ENCODE assay signal across 11 cellular contexts in the genomic region with DNA sequence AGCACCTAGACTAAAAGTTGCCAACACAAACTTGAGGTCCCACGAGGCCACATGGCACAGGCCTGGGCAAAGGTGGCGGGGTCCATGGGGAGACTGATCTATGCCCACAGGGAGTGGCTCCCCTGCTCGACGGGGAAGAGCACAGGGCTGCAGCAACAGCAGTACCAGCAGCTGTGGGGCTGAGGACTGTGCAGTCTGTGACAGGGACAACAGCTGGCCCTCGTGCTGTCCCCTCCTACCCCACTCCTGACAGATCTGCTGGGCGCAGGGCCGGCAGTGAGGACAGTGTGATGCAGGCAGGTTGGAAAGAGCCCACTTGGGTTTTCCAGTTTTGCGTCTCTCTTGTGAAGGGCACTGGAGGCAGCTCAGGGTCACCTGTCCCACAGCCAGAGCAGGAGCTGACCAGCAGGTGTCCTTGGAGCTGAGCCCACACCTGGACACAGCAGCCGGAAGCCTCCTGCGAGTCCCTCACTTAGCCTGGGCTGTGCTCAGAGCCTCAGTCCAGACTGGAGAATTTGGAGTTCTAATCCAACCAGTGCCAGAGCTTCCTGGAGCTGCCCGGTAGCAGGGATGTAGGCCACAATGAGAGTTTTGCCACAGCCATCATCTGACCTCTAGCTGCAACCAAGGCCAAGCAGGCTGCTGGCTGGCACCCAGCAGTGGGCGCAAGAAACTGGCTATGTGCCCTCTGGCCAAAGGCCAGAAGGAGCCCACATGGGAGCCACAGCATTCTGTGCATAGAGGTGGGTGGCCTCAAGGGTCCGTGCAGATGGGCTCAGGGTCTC. TPM values are rescaled to one million over a fixed set of nuclear protein-coding genes. Genes with fewer than 3 reads are reported as not detected.
DNase-seq lines count a peak whose midpoint lies in the region; ATAC-seq, FAIRE-seq and TF ChIP-seq lines count a peak whose summit lies in the region.
"Had no signal": no experiment of that assay in that cellular context is flagged by ENCODE, and none has a peak within 500 bp of the region (broad histone marks: within the 10 kb centered on the region; RNA-seq: fewer than 3 reads in every experiment).

No MANE protein-coding gene starts in this region.

- no peak overlapping the region for H3K4me3 ChIP-seq in A549
- no peak overlapping the region for H3K4me3 ChIP-seq in H7 (ENCODE audit: insufficient read depth, low read depth, low read length)
- no peak overlapping the region for H3K4me3 ChIP-seq in pancreas

- WGBS in A549 (ENCODE audit: missing lambda C conversion rate): 67% methylated on average over 9 of the region's 13 CpGs
- 15 to 20% methylated on average over 11 to 13 of the region's 13 CpGs for WGBS in pancreas, 2 donors

- TF ChIP-seq CTCF in A549 (IDR thresholded peaks at IDR 0.05) (no peak), pancreas (IDR thresholded peaks at IDR 0.05) (no peak)

- no peak for TF ChIP-seq RAD21 in A549 (conservative IDR thresholded peaks at IDR 0.05 in 1 of 2, IDR thresholded peaks at IDR 0.05 in 1 of 2)

- TF ChIP-seq POLR2A in A549 (IDR thresholded peaks at IDR 0.05; ENCODE audit: low read length): no peak

- POLR2A ChIA-PET in A549 (lab: Yijun Ruan, JAX): no interaction called here

- H3K36me3 ChIP-seq in H7 (replicated peaks; ENCODE audit: control insufficient read depth, insufficient read depth, low read length): peaks cover 18% of the 10 kb centered on the region
- H3K36me3 ChIP-seq in pancreas: peaks cover 9 to 31% (median 23%) of the 10 kb centered on the region in 3 donors

- H3K4me1 ChIP-seq in A549: peaks cover 15% of the 10 kb centered on the region
- peaks cover 3 to 9% (median 5%) of the 10 kb centered on the region in 3 donors for H3K4me1 ChIP-seq in pancreas

- H3K27ac ChIP-seq in A549 (peak overlapping the region in 1 of 2 experiments; percentile 50; a peak in 2 of 6 replicates), caudate nucleus (ENCODE audit: low read depth, low read length) (peak overlapping the region; percentile 84), pancreas (peak overlapping the region; percentile 2 to 52 (median 40))

- H3K27me3 ChIP-seq in H7 (ENCODE audit: control insufficient read depth, insufficient read depth, low read length) (no peaks in the 10 kb centered on the region), pancreas (no peaks in the 10 kb centered on the region)

- no peak for TF ChIP-seq EP300 in A549 (IDR thresholded peaks at IDR 0.05)

- ATAC-seq in A549: peak; percentile 0 to 5; a peak in 2 of 6 replicates
- ATAC-seq in pancreas: peak; percentile 7 to 45 (median 20)
- no peak for ATAC-seq in GM18907 (IDR thresholded peaks at IDR 0.05; ENCODE audit: unreplicated experiment)

- H3K9me3 ChIP-seq in A549 (no peaks in the 10 kb centered on the region), pancreas (no peaks in the 10 kb centered on the region)

- no peak for DNase-seq in A549 (ENCODE audit: low read depth in 1 of 2, low spot score in 1 of 2)
- peak; percentile 59 for DNase-seq in H7
- peak in 5 of 61 donors; percentile 18 to 52 (median 23) for DNase-seq in caudate nucleus (lab: John Stamatoyannopoulos, UW)
- peak in 5 of 6 donors; percentile 61 to 87 (median 70) for DNase-seq in pancreas
- DNase-seq in activated CD4-positive, CD25-positive, alpha-beta regulatory T cell (lab: John Stamatoyannopoulos, UW): no peak
- no peak for DNase-seq in hepatic stellate cell (ENCODE audit: low spot score)
- no peak for DNase-seq in NOMO-1 treated with DMSO at 0.1 percent for 48 hours (lab: John Stamatoyannopoulos, UW; ENCODE audit: unreplicated experiment)
- DNase-seq: activated CD4-positive, alpha-beta T cell treated with anti-CD3 and anti-CD28 coated beads for 4 hours; activated naive CD4-positive, alpha-beta T cell treated with anti-CD3 and anti-CD28 coated beads for 36 hours had no signal

- no peak overlapping the region for H3K4me2 ChIP-seq in A549

- no peak for FAIRE-seq in A549 (lab: Jason Lieb, UNC)
- no peak for FAIRE-seq in pancreas (lab: Jason Lieb, UNC)
- FAIRE-seq: frontal cortex had no signal

- intact Hi-C loops in pancreas (cut with DNase I): no loop called here

- CTCF ChIA-PET in A549 (lab: Yijun Ruan, JAX): interaction anchor here (0.7 to 5.6 kb wide), 6 partner anchors 10 to 57 kb away, joined by 3 to 40 read pairs (median 3); no protein-coding TSS in a partner anchor

TF ChIP-seq in A549, 52 proteins besides CTCF, POLR2A, EP300 and RAD21:
- no peak for TF ChIP-seq ZC3H11A (IDR thresholded peaks at IDR 0.05)
- no peak for TF ChIP-seq POLR2AphosphoS2 (conservative IDR thresholded peaks at IDR 0.05; ENCODE audit: low read length)
- no peak for TF ChIP-seq ZNF302 (CRISPR knock-in tag; IDR thresholded peaks at IDR 0.05)
- TF ChIP-seq, protein P1, sequence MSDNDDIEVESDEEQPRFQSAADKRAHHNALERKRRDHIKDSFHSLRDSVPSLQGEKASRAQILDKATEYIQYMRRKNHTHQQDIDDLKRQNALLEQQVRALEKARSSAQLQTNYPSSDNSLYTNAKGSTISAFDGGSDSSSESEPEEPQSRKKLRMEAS (IDR thresholded peaks at IDR 0.05): no peak
- TF ChIP-seq JUNB (IDR thresholded peaks at IDR 0.05): no peak
- no peak for TF ChIP-seq CBX2 (IDR thresholded peaks at IDR 0.05; ENCODE audit: borderline replicate concordance, low read depth)
- TF ChIP-seq, protein P2, sequence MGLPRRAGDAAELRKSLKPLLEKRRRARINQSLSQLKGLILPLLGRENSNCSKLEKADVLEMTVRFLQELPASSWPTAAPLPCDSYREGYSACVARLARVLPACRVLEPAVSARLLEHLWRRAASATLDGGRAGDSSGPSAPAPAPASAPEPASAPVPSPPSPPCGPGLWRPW (IDR thresholded peaks at IDR 0.05): no peak
- no peak for TF ChIP-seq MAFK (IDR thresholded peaks at IDR 0.05; ENCODE audit: partially characterized antibody)
- TF ChIP-seq EHMT2 (IDR thresholded peaks at IDR 0.05; ENCODE audit: low read depth): no peak
- no peak for TF ChIP-seq CHD4 (IDR thresholded peaks at IDR 0.05; ENCODE audit: borderline replicate concordance)
- no peak for TF ChIP-seq FOSB (CRISPR knock-in tag; IDR thresholded peaks at IDR 0.05)
- TF ChIP-seq ZSCAN20 (CRISPR knock-in tag; IDR thresholded peaks at IDR 0.05): no peak
- no peak for TF ChIP-seq MAZ (IDR thresholded peaks at IDR 0.05; ENCODE audit: borderline replicate concordance, low read depth, low read length)
- TF ChIP-seq, protein P3, sequence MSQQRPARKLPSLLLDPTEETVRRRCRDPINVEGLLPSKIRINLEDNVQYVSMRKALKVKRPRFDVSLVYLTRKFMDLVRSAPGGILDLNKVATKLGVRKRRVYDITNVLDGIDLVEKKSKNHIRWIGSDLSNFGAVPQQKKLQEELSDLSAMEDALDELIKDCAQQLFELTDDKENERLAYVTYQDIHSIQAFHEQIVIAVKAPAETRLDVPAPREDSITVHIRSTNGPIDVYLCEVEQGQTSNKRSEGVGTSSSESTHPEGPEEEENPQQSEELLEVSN (IDR thresholded peaks at IDR 0.05; ENCODE audit: borderline replicate concordance, low read depth): no peak
- TF ChIP-seq KDM5A (IDR thresholded peaks at IDR 0.05): no peak
- no peak for TF ChIP-seq KDM1A (IDR thresholded peaks at IDR 0.05; ENCODE audit: low read depth)
- no peak for TF ChIP-seq HEYL (CRISPR knock-in tag; IDR thresholded peaks at IDR 0.05)
- TF ChIP-seq RFX5 (IDR thresholded peaks at IDR 0.05): no peak

RNA-seq across cellular contexts. Expression of a gene that starts 3.6 kb away (rescaled TPM):
- polyA plus RNA-seq in A549 (2011; rRNA removed) (6.5 and 7.6 TPM in 2 replicates), A549 (2017; fragmentation: RNase III; extraction: RNeasy Plus Mini Kit Qiagen cat#74134 plus additional on column Dnase treatment) (14.8 to 17.2 TPM (median 16.5 TPM) in 3 replicates), pancreas (10 to 100 TPM; 11.7 to 13.6 TPM)
- 31.1 and 43.7 TPM in 2 replicates for polyA plus RNA-seq in A549 (2012; cell fraction: cytosol; rRNA removed)
- 43.5 and 68.2 TPM in 2 replicates for polyA plus RNA-seq in A549 (2012; cell fraction: nucleus; rRNA removed)
- 6.1 and 7.3 TPM in 2 replicates for polyA minus RNA-seq in A549 (2011; rRNA and poly(A)+ RNA removed)
- total RNA-seq in H7 (2014; rRNA removed; shearing (Covaris generic)): 22.2 and 28.3 TPM in 2 replicates
- 10 to 100 TPM in 1 of 6 donors, 1 to 10 TPM in 5; 5.2 to 10.7 (median 7.8) TPM for total RNA-seq in pancreas

RNA-seq across cellular contexts. Expression of a gene that starts 12.6 kb away (rescaled TPM):
- 0.08 and 0.28 TPM in 2 replicates for polyA plus RNA-seq in A549 (2011; rRNA removed)
- polyA plus RNA-seq in A549 (2012; cell fraction: cytosol; rRNA removed): 0.38 and 0.41 TPM in 2 replicates
- 2.3 and 3.1 TPM in 2 replicates for polyA plus RNA-seq in A549 (2012; cell fraction: nucleus; rRNA removed)
- 0.22 to 0.36 TPM (median 0.25 TPM) in 3 replicates for polyA plus RNA-seq in A549 (2017; fragmentation: RNase III; extraction: RNeasy Plus Mini Kit Qiagen cat#74134 plus additional on column Dnase treatment)
- not detected in 2 replicates for polyA minus RNA-seq in A549 (2011; rRNA and poly(A)+ RNA removed)
- total RNA-seq in H7 (2014; rRNA removed; shearing (Covaris generic)): 4.2 and 5.1 TPM in 2 replicates
- under 1 TPM; 0.24 to 0.61 (median 0.50) TPM for total RNA-seq in pancreas
- polyA plus RNA-seq in pancreas: 1 to 10 TPM; 3.7 to 4.4 TPM
- total RNA-seq: activated naive CD4-positive, alpha-beta T cell treated with anti-CD3 and anti-CD28 coated beads for 36 hours had no signal

RNA-seq across cellular contexts. Expression of a gene that starts 34.8 kb away (rescaled TPM):
- 146 and 202 TPM in 2 replicates for polyA plus RNA-seq in A549 (2011; rRNA removed)
- polyA plus RNA-seq in A549 (2012; cell fraction: cytosol; rRNA removed): 174 and 243 TPM in 2 replicates
- polyA plus RNA-seq in A549 (2012; cell fraction: nucleus; rRNA removed): 430 and 508 TPM in 2 replicates
- polyA plus RNA-seq in A549 (2017; fragmentation: RNase III; extraction: RNeasy Plus Mini Kit Qiagen cat#74134 plus additional on column Dnase treatment): 266 to 281 TPM (median 272 TPM) in 3 replicates
- polyA minus RNA-seq in A549 (2011; rRNA and poly(A)+ RNA removed): 233 and 303 TPM in 2 replicates
- total RNA-seq in H7 (2014; rRNA removed; shearing (Covaris generic)): 226 and 229 TPM in 2 replicates
- 100 to 1,000 TPM in 3 of 6 donors, 10 to 100 TPM in 3; 49.2 to 104 (median 87.5) TPM for total RNA-seq in pancreas
- polyA plus RNA-seq in pancreas: 100 to 1,000 TPM; 136 to 257 TPM

RNA-seq across cellular contexts. Expression of a gene that starts 35.1 kb away (rescaled TPM):
- polyA plus RNA-seq in A549 (2011; rRNA removed): 10.2 and 14.2 TPM in 2 replicates
- polyA plus RNA-seq in A549 (2012; cell fraction: cytosol; rRNA removed): 25.9 and 36.5 TPM in 2 replicates
- 65.7 and 89.0 TPM in 2 replicates for polyA plus RNA-seq in A549 (2012; cell fraction: nucleus; rRNA removed)
- polyA plus RNA-seq in A549 (2017; fragmentation: RNase III; extraction: RNeasy Plus Mini Kit Qiagen cat#74134 plus additional on column Dnase treatment): 20.0 to 23.2 TPM (median 20.8 TPM) in 3 replicates
- 5.3 and 5.7 TPM in 2 replicates for polyA minus RNA-seq in A549 (2011; rRNA and poly(A)+ RNA removed)
- 71.6 and 76.3 TPM in 2 replicates for total RNA-seq in H7 (2014; rRNA removed; shearing (Covaris generic))
- total RNA-seq in pancreas: 10 to 100 TPM in 2 of 6 donors, 1 to 10 TPM in 4; 5.4 to 13.2 (median 9.0) TPM
- 10 to 100 TPM; 36.2 to 38.2 TPM for polyA plus RNA-seq in pancreas

Comparison
In these comparisons a context has a peak if more than half of its experiments do, and no peak if none do; other contexts are left out.
1. DNase-seq: peak in H7 (single experiment) and pancreas (5 of 6); none in A549 (0 of 2), activated CD4-positive, CD25-positive, alpha-beta regulatory T cell (0 of 4), hepatic stellate cell (single experiment) and NOMO-1 treated with DMSO at 0.1 percent for 48 hours (single experiment).